9 cellular contexts compared by ENCODE assay signal in the genomic region with DNA sequence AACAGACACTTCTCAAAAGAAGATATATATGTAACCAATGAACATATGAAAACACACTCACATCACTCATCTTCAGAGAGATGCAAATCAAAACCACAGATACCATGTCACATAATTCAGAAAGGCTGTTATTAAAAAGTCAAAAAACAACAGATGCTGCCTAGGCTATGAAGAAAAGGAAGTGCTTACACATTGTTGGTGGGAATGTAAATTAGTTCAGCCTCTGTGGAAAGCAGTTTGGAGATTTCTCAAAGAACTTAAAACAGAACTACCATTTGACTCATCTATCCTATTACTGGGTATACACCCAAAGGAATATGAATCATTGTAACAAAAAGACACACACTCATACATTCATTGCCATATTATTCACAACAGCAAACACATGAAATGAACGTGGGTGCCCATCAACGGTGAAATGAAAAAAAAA. TPM values are rescaled to one million over a fixed set of nuclear protein-coding genes. Genes with fewer than 3 reads are reported as not detected.
A peak's percentile ranks its signal among the peaks of the same experiment; 100 is the strongest.
DNase-seq lines count a peak whose midpoint lies in the region; ATAC-seq, FAIRE-seq and TF ChIP-seq lines count a peak whose summit lies in the region.
"Had no signal": no experiment of that assay in that cellular context is flagged by ENCODE, and none has a peak within 500 bp of the region (broad histone marks: within the 10 kb centered on the region; RNA-seq: fewer than 3 reads in every experiment).

No MANE protein-coding gene starts in this region.

- no peaks in the 10 kb centered on the region for H3K27me3 ChIP-seq in right atrium auricular region

- POLR2A ChIA-PET in activated naive CD8-positive, alpha-beta T cell treated with anti-CD3 and anti-CD28 coated beads, Interleukin-2, amount 10 ng/mL, durations not matched to agents 7 days and 5 days (lab: Charles Lee) = no interaction called here

- H3K27ac Mint-ChIP-seq in activated naive CD8-positive, alpha-beta T cell treated with anti-CD3 and anti-CD28 coated beads, Interleukin-2, amount 10 ng/mL, durations not matched to agents 7 days and 5 days = no peak overlapping the region

- peaks cover 9% of the 10 kb centered on the region for H3K4me1 Mint-ChIP-seq in activated naive CD8-positive, alpha-beta T cell treated with anti-CD3 and anti-CD28 coated beads, Interleukin-2, amount 10 ng/mL, durations not matched to agents 7 days and 5 days

- no peaks in the 10 kb centered on the region for H3K4me1 ChIP-seq in right atrium auricular region

- H3K36me3 Mint-ChIP-seq in activated naive CD8-positive, alpha-beta T cell treated with anti-CD3 and anti-CD28 coated beads, Interleukin-2, amount 10 ng/mL, durations not matched to agents 7 days and 5 days = peaks cover 26% of the 10 kb centered on the region

- DNase-seq in AG10803 (ENCODE audit: low read depth) (peak; percentile 58), GM19239 (ENCODE audit: insufficient read length, low spot score) (no peak), right atrium auricular region (ENCODE audit: low spot score) (no peak), dermis blood vessel endothelial cell (no peak), NCI-H748 treated with DMSO at 0.1 percent for 48 hours (lab: John Stamatoyannopoulos, UW) (no peak)
- DNase-seq in activated naive CD8-positive, alpha-beta T cell treated with anti-CD3 and anti-CD28 coated beads, Interleukin-2, amount 10 ng/mL, durations not matched to agents 7 days and 5 days = no peak
- DNase-seq: stimulated activated CD4-positive, alpha-beta T cell treated with anti-CD3 and anti-CD28 coated beads, Interleukin-12 subunit alpha, Interleukin-12 subunit beta, amount 100 ng/mL, for 4 hours had no signal

- H3K27ac ChIP-seq in right atrium auricular region = no peak overlapping the region

- H3K27me3 Mint-ChIP-seq in activated naive CD8-positive, alpha-beta T cell treated with anti-CD3 and anti-CD28 coated beads, Interleukin-2, amount 10 ng/mL, durations not matched to agents 7 days and 5 days = no peaks in the 10 kb centered on the region

- H3K4me3 ChIP-seq in AG10803 (ENCODE audit: low read length) = no peak overlapping the region
- H3K4me3 ChIP-seq in right atrium auricular region = no peak overlapping the region

- peak; percentile 96 for ATAC-seq in GM19395 (IDR thresholded peaks at IDR 0.05; ENCODE audit: unreplicated experiment)
- peak; percentile 92 for ATAC-seq in HG03097 (IDR thresholded peaks at IDR 0.05; ENCODE audit: low FRiP score, unreplicated experiment)
- peak; percentile 45 for ATAC-seq in activated naive CD8-positive, alpha-beta T cell treated with anti-CD3 and anti-CD28 coated beads, Interleukin-2, amount 10 ng/mL, durations not matched to agents 7 days and 5 days (ENCODE audit: low read depth)

- H3K9me3 Mint-ChIP-seq in activated naive CD8-positive, alpha-beta T cell treated with anti-CD3 and anti-CD28 coated beads, Interleukin-2, amount 10 ng/mL, durations not matched to agents 7 days and 5 days = peaks cover 15% of the 10 kb centered on the region

- no peak for FAIRE-seq in GM19239 (lab: Jason Lieb, UNC)

- H3K4me3 Mint-ChIP-seq in activated naive CD8-positive, alpha-beta T cell treated with anti-CD3 and anti-CD28 coated beads, Interleukin-2, amount 10 ng/mL, durations not matched to agents 7 days and 5 days = no peak overlapping the region

- H3K36me3 ChIP-seq in right atrium auricular region = no peaks in the 10 kb centered on the region

- no peaks in the 10 kb centered on the region for H3K9me3 ChIP-seq in right atrium auricular region

- TF ChIP-seq CTCF in AG10803 (conservative IDR thresholded peaks at IDR 0.05; ENCODE audit: low read length) (no peak), right atrium auricular region (IDR thresholded peaks at IDR 0.05) (no peak)

RNA-seq across cellular contexts. Expression of gene EIF2S3B, which starts 35.1 kb away (rescaled TPM):
- total RNA-seq in activated naive CD8-positive, alpha-beta T cell treated with anti-CD3 and anti-CD28 coated beads, Interleukin-2, amount 10 ng/mL, durations not matched to agents 7 days and 5 days = under 1 TPM; 0.79 to 0.89 TPM
- total RNA-seq in right atrium auricular region (not detected), dermis blood vessel endothelial cell (1.0 and 1.2 TPM in 2 replicates)

Comparison
In these comparisons a context has a peak if more than half of its experiments do, and no peak if none do; other contexts are left out.
1. ATAC-seq: peak in every context shown above with its lines; median percentile 96 in GM19395; 92 in HG03097; 45 in activated naive CD8-positive, alpha-beta T cell treated with anti-CD3 and anti-CD28 coated beads, Interleukin-2, amount 10 ng/mL, durations not matched to agents 7 days and 5 days.